28 cellular contexts compared by ENCODE assay signal in the genomic region with DNA sequence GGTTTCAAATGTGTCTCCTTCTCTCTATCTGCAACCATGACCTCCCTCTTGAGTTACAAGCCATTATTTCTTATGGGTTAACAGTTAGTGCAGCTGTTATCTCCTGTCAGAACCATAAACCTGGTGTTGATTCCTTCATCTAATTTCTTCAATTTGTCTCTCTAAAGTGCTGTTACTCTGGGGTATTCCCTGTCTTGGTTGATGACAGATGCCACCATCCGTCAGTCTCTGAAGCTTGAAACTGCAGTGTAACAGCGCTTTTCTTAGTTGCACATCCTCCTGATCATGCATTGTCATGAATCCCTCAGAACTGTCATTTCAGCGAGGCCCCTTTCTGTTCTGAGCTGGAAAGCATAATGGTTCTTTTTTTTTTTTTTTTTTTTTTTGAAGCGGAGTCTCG.
"Had no signal": no experiment of that assay in that cellular context is flagged by ENCODE, and none has a peak within 500 bp of the region (broad histone marks: within the 10 kb centered on the region; RNA-seq: fewer than 3 reads in every experiment).

No MANE protein-coding gene starts in this region.

- FAIRE-seq: bronchial epithelial cell, colon, TTC549 had no signal

- H3K4me3 Mint-ChIP-seq: activated CD4-positive, alpha-beta T cell treated with anti-CD3 and anti-CD28 coated beads, Interleukin-2, amount 10 ng/mL, durations not matched to agents 24 days and 14 days; activated CD8-positive, alpha-beta memory T cell treated with anti-CD3 and anti-CD28 coated beads, Interleukin-2, amount 10 ng/mL, durations not matched to agents 7 days and 5 days; activated CD8-positive, alpha-beta T cell treated with anti-CD3 and anti-CD28 coated beads, Interleukin-2, amount 10 ng/mL, durations not matched to agents 7 days and 5 days; activated naive CD8-positive, alpha-beta T cell; central memory CD8-positive, alpha-beta T cell; mesothelial cell of epicardium; naive thymus-derived CD8-positive, alpha-beta T cell had no signal

- H3K9me3 ChIP-seq: right lobe of liver, thoracic aorta, uterus had no signal

- DNase-seq: activated CD4-positive, alpha-beta T cell treated with anti-CD3 and anti-CD28 coated beads, Interleukin-2, amount 10 ng/mL, durations not matched to agents 24 days and 14 days; activated CD8-positive, alpha-beta memory T cell treated with anti-CD3 and anti-CD28 coated beads, Interleukin-2, amount 10 ng/mL, durations not matched to agents 7 days and 5 days; activated CD8-positive, alpha-beta T cell treated with anti-CD3 and anti-CD28 coated beads, Interleukin-2, amount 10 ng/mL, durations not matched to agents 7 days and 5 days; activated gamma-delta T cell; anterior cingulate cortex; dermis blood vessel endothelial cell; effector CD4-positive, alpha-beta T cell; foreskin keratinocyte; heart right ventricle; naive thymus-derived CD8-positive, alpha-beta T cell; right lobe of liver; stimulated activated CD4-positive, alpha-beta T cell treated with anti-CD3 and anti-CD28 coated beads, Interleukin-12 subunit alpha, Interleukin-12 subunit beta, amount 100 ng/mL, for 4 hours; stimulated activated CD4-positive, alpha-beta T cell treated with anti-CD3 and anti-CD28 coated beads, Interleukin-4, amount 100 ng/mL, for 1 hour; stimulated activated naive CD8-positive, alpha-beta T cell treated with anti-CD3 and anti-CD28 coated beads, Interleukin-15, Interleukin-2, amounts not matched to agents 100 U/mL and 50 U/mL, for 24 hours; T-helper 9 cell; trophoblast cell; uterus had no signal

- H3K36me3 Mint-ChIP-seq: activated CD8-positive, alpha-beta memory T cell treated with anti-CD3 and anti-CD28 coated beads, Interleukin-2, amount 10 ng/mL, durations not matched to agents 7 days and 5 days had no signal

- H3K36me3 ChIP-seq: esophagus muscularis mucosa, heart right ventricle, right lobe of liver, thoracic aorta, uterus had no signal

- H3K4me1 ChIP-seq: esophagus muscularis mucosa, right lobe of liver, uterus had no signal

- H3K27ac Mint-ChIP-seq: activated CD4-positive, alpha-beta T cell treated with anti-CD3 and anti-CD28 coated beads, Interleukin-2, amount 10 ng/mL, durations not matched to agents 24 days and 14 days; activated CD8-positive, alpha-beta memory T cell treated with anti-CD3 and anti-CD28 coated beads, Interleukin-2, amount 10 ng/mL, durations not matched to agents 7 days and 5 days; activated CD8-positive, alpha-beta T cell treated with anti-CD3 and anti-CD28 coated beads, Interleukin-2, amount 10 ng/mL, durations not matched to agents 7 days and 5 days; activated naive CD8-positive, alpha-beta T cell; naive thymus-derived CD8-positive, alpha-beta T cell had no signal

- H3K27ac ChIP-seq: esophagus muscularis mucosa, foreskin keratinocyte, right lobe of liver, skin epidermis, uterus, VCaP had no signal

- H3K4me3 ChIP-seq: esophagus muscularis mucosa, right lobe of liver, skin epidermis, thoracic aorta, uterus had no signal

- ATAC-seq: activated CD4-positive, CD25-positive, alpha-beta regulatory T cell treated with anti-CD3 and anti-CD28 coated beads, Interleukin-2, amount 50 U/mL, for 24 hours; activated CD8-positive, alpha-beta memory T cell treated with anti-CD3 and anti-CD28 coated beads, Interleukin-2, amount 10 ng/mL, durations not matched to agents 7 days and 5 days; activated CD8-positive, alpha-beta T cell treated with anti-CD3 and anti-CD28 coated beads, Interleukin-2, amount 10 ng/mL, durations not matched to agents 7 days and 5 days; foreskin keratinocyte; naive thymus-derived CD8-positive, alpha-beta T cell; stimulated activated naive CD8-positive, alpha-beta T cell treated with anti-CD3 and anti-CD28 coated beads, Interleukin-15, Interleukin-2, amounts not matched to agents 100 U/mL and 50 U/mL, for 24 hours had no signal

- H3K27me3 ChIP-seq: esophagus muscularis mucosa, foreskin keratinocyte, heart right ventricle, right lobe of liver, uterus had no signal
